Comparison of ENCODE assay signal across 1 cellular context in genomic region chr6:155265843-155266535, GRCh38.
A peak's percentile ranks its signal among the peaks of the same experiment; 100 is the strongest.
TF ChIP-seq lines count a peak whose summit lies in the region.

No MANE protein-coding gene starts in this region.

TF ChIP-seq in K562, 482 proteins besides CTCF, POLR2A, EP300 and RAD21:
- TF ChIP-seq ZNF134 (CRISPR knock-in tag; conservative IDR thresholded peaks at IDR 0.05) (peak; percentile 81), KLF13 (tag; IDR thresholded peaks at IDR 0.05; ENCODE audit: borderline replicate concordance, low read depth) (no peak), TAF1 (IDR thresholded peaks at IDR 0.05; ENCODE audit: control insufficient read depth, extremely low read depth, insufficient read depth, low read length, severe bottlenecking) (no peak)
